1 cellular context compared by ENCODE assay signal in genomic region chrX:75407153-75407552, GRCh38.
DNase-seq lines count a peak whose midpoint lies in the region; ATAC-seq lines count a peak whose summit lies in the region.
"Not testable (repeated sequence)": the region's sequence is repeated elsewhere in the genome, so short reads cannot be mapped to it uniquely, and the experiment has no call there.

No MANE protein-coding gene starts in this region.

- ATAC-seq in sciatic nerve, result not testable (repeated sequence)

- intact Hi-C loops in sciatic nerve (cut with DNase I), result not testable (repeated sequence)

- DNase-seq in sciatic nerve (ENCODE audit: low spot score), result peak; percentile 49
